In the genomic region with DNA sequence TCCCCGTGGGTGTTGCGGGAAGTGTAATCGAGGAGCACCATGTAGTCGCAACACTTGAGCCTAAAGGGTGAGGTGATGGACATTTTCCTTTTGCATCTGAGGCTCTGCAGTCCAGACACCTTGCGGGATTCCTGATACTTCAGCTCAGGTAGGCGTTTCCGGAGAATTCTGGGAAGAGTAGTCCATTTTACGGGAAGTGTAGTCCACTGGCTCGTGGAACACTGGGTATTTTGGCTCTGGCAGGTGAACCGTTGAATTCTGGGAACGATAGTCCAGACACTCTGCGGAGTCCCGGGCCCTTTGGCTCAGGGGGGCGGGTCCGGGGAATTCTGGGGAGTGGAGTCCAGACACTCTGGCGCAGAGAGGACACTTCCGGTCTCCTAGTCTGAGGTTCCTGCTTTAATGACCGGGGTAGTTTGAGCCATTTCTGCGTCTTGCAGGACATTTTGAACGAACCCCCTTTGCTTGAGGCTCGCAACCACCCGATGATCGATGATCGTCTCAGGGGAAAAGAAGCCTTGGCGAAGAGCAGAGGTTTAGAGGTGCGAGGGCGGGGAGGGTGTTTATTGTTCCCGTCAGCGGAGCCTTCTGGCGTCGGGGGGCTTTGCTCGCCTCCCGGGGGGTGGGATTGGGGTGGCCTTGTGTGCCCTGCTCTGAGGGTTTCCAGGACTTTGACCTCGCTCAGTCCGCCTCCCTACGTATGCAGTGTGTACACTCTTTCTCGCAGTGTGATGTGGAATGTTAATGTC, we compare ENCODE assay signal across 8 cellular contexts. TPM values are rescaled to one million over a fixed set of nuclear protein-coding genes. Genes with fewer than 3 reads are reported as not detected.
DNase-seq lines count a peak whose midpoint lies in the region; ATAC-seq and TF ChIP-seq lines count a peak whose summit lies in the region.

Gene ZNF223 (plus strand): TSS at position 383 of the 749 bp plus-strand sequence. CDS start 3,141 bp downstream, outside the sequence.

- peaks cover 0 to 19% of the 10 kb centered on the region in 2 donors for H3K4me1 ChIP-seq in right atrium auricular region
- peaks cover 7 to 22% (median 12%) of the 10 kb centered on the region in 4 donors for H3K4me1 ChIP-seq in upper lobe of left lung

- TF ChIP-seq EP300 in upper lobe of left lung (IDR thresholded peaks at IDR 0.05) = peak in 2 of 4 donors; percentile 63 to 88

- peak within 1 kb of the TSS; percentile 64 to 74 for H3K27ac ChIP-seq in right atrium auricular region
- H3K27ac ChIP-seq in upper lobe of left lung = peak within 1 kb of the TSS; percentile 68 to 79 (median 76)

- ATAC-seq in GM21390 (IDR thresholded peaks at IDR 0.05; ENCODE audit: unreplicated experiment) (peak; percentile 67), upper lobe of left lung (ENCODE audit: low FRiP score in 2 of 2) (peak; percentile 100)

- WGBS in upper lobe of left lung, 2 donors = 2 to 4% methylated on average over 9 to 33 of the region's 37 CpGs

- H3K36me3 ChIP-seq in right atrium auricular region = peaks cover 2% of the 10 kb centered on the region
- peaks cover 0 to 16% (median 8%) of the 10 kb centered on the region in 4 donors for H3K36me3 ChIP-seq in upper lobe of left lung

- H3K27me3 ChIP-seq in right atrium auricular region (no peaks in the 10 kb centered on the region), upper lobe of left lung (no peaks in the 10 kb centered on the region)

- TF ChIP-seq CTCF in astrocyte of the spinal cord (IDR thresholded peaks at IDR 0.05; ENCODE audit: low read depth, low read length) = no peak
- TF ChIP-seq CTCF in right atrium auricular region (IDR thresholded peaks at IDR 0.05) = no peak
- TF ChIP-seq CTCF in upper lobe of left lung (IDR thresholded peaks at IDR 0.05) = no peak

- in situ Hi-C loops in astrocyte of the spinal cord (cut with HindIII; ENCODE audit: low sequenced_read_pairs) = no loop called here

- H3K4me3 ChIP-seq in astrocyte of the spinal cord (ENCODE audit: low read depth, low read length) (peak within 1 kb of the TSS; percentile 88), right atrium auricular region (peak within 1 kb of the TSS; percentile 80 to 81), upper lobe of left lung (peak within 1 kb of the TSS; percentile 73 to 93 (median 86))

- H3K9me3 ChIP-seq in right atrium auricular region = no peaks in the 10 kb centered on the region
- peaks cover 0 to 10% (median 3%) of the 10 kb centered on the region in 4 donors for H3K9me3 ChIP-seq in upper lobe of left lung

- peak; percentile 97 for DNase-seq in Ammon's horn (ENCODE audit: low spot score)
- peak; percentile 99 for DNase-seq in NCI-H146 treated with DMSO at 0.1 percent for 48 hours (lab: John Stamatoyannopoulos, UW; ENCODE audit: unreplicated experiment)
- peak; percentile 77 for DNase-seq in T1000 (lab: John Stamatoyannopoulos, UW)
- peak; percentile 94 for DNase-seq in astrocyte of the spinal cord (ENCODE audit: low read depth, low spot score)
- peak; percentile 96 for DNase-seq in right atrium auricular region (ENCODE audit: low spot score)
- peak; percentile 98 for DNase-seq in pons (ENCODE audit: low spot score)
- peak; percentile 88 to 96 for DNase-seq in upper lobe of left lung

- TF ChIP-seq POLR2A in upper lobe of left lung (IDR thresholded peaks at IDR 0.05) = no peak

RNA-seq across cellular contexts. Expression of gene ZNF223, which starts in this region (rescaled TPM):
- total RNA-seq in right atrium auricular region = 1 to 10 TPM; 4.2 to 5.4 TPM
- total RNA-seq in upper lobe of left lung = 10 to 100 TPM in 1 of 6 donors, 1 to 10 TPM in 5; 4.7 to 11.8 (median 6.3) TPM

Comparison
In these comparisons a context has a peak if more than half of its experiments do, and no peak if none do; other contexts are left out.
1. Peak in every context shown above with its lines: DNase-seq, ATAC-seq, H3K4me3 ChIP-seq and H3K27ac ChIP-seq.